In the genomic region with DNA sequence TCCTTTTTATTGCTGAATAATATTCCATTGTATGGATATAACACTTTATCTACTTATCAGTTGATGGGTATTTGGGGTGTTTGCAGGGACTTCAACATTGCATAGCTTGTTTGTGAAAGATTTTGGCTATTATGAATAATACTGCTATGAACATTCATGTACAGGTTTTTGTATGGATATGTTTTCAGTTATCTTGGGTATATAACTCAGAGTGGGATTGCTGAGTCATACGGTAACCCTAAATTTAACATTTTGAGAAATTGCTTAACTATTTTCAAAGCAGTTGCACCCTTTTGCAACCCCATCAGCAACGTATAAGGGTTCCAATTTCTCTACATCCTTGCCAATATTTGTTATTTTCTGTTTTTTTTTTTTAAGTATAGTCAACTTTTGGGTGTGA, we compare ENCODE assay signal across 1 cellular context.
TF ChIP-seq lines count a peak whose summit lies in the region.

No MANE protein-coding gene starts in this region.

TF ChIP-seq in GM12878, 131 proteins besides CTCF, POLR2A, EP300 and RAD21 (continued from another document):
- TF ChIP-seq, protein P1, sequence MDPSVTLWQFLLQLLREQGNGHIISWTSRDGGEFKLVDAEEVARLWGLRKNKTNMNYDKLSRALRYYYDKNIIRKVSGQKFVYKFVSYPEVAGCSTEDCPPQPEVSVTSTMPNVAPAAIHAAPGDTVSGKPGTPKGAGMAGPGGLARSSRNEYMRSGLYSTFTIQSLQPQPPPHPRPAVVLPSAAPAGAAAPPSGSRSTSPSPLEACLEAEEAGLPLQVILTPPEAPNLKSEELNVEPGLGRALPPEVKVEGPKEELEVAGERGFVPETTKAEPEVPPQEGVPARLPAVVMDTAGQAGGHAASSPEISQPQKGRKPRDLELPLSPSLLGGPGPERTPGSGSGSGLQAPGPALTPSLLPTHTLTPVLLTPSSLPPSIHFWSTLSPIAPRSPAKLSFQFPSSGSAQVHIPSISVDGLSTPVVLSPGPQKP (IDR thresholded peaks at IDR 0.05; ENCODE audit: low read depth, low read length), result no peak
- TF ChIP-seq NFIC (IDR thresholded peaks at IDR 0.05; ENCODE audit: low read depth, low read length) (peak; percentile 52; the same call in 1 of the 2 replicates), JUNB (IDR thresholded peaks at IDR 0.05) (peak; percentile 80), SMARCA5 (IDR thresholded peaks at IDR 0.05) (no peak), TCF7 (IDR thresholded peaks at IDR 0.05; ENCODE audit: borderline replicate concordance) (0 out of 2 replicates have a peak, but pooled peaks have one; percentile 25)
